ENCODE assay signal across 7 cellular contexts in genomic region chr2:12075603-12076002, GRCh38.
"Had no signal": no experiment of that assay in that cellular context is flagged by ENCODE, and none has a peak within 500 bp of the region (broad histone marks: within the 10 kb centered on the region; RNA-seq: fewer than 3 reads in every experiment).

No MANE protein-coding gene starts in this region.

- FAIRE-seq: G401.6, GM12891, GM12892, GM18507, GM19239 had no signal

- DNase-seq: GDM1, GF-D8 had no signal
